In the genomic region with DNA sequence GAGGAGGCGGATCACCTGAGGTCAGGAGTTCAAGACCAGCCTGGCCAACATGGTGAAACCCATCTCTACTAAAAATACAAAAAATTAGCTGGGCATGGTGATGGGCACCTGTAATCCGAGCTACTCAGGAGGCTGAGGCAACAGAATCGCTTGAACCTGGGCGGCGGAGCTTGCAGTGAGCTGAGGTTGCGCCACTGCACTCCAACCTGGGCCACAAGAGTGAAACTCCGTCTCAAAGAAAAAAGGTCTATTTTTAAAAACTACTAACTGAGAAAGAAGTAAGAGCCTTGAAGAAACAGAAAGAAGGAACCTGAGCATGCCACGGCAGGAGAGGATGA, we compare ENCODE assay signal across 8 cellular contexts.
DNase-seq lines count a peak whose midpoint lies in the region; ATAC-seq, FAIRE-seq and TF ChIP-seq lines count a peak whose summit lies in the region.
"Not testable (repeated sequence)": the region's sequence is repeated elsewhere in the genome, so short reads cannot be mapped to it uniquely, and the experiment has no call there.

No MANE protein-coding gene starts in this region.

- not testable (repeated sequence) for H2BK15ac ChIP-seq in mesenchymal stem cell (ENCODE audit: low read depth, poor library complexity, severe bottlenecking)

- peak overlapping the region; percentile 83 for H3K27ac Mint-ChIP-seq in activated T-helper 17 cell treated with anti-CD3 and anti-CD28 coated beads, Interleukin-2, amount 50 U/mL, for 72 hours
- H3K27ac Mint-ChIP-seq in stimulated activated naive CD8-positive, alpha-beta T cell treated with anti-CD3 and anti-CD28 coated beads, Interleukin-15, Interleukin-2, amounts not matched to agents 100 ng/mL and 50 ng/mL, for 24 hours: peak overlapping the region; percentile 73

- not testable (repeated sequence) for H3K9me1 ChIP-seq in endothelial cell of umbilical vein (replicated peaks; ENCODE audit: control insufficient read depth, extremely low read depth, insufficient read depth, low read length)

- peak; percentile 39 for DNase-seq in GM12864 (ENCODE audit: low read depth)
- not testable (repeated sequence) for DNase-seq in SK-N-SH; endothelial cell of umbilical vein (ENCODE audit: low read depth, low spot score); mesenchymal stem cell

- POLR2A ChIA-PET in SK-N-SH (lab: Yijun Ruan, JAX): not testable (repeated sequence)
- POLR2A ChIA-PET in endothelial cell of umbilical vein (lab: Charles Lee): interaction anchor here (1.0 kb wide), 1 partner anchor 96 kb away, joined by 5 read pairs; no protein-coding TSS in a partner anchor

- H4K91ac ChIP-seq in mesenchymal stem cell (ENCODE audit: low read length): not testable (repeated sequence)

- not testable (repeated sequence) for H2AFZ ChIP-seq in SK-N-SH (ENCODE audit: low read depth); endothelial cell of umbilical vein (ENCODE audit: low read depth, low read length); mesenchymal stem cell (ENCODE audit: low read depth, low read length)

- not testable (repeated sequence) for H4K20me1 ChIP-seq in SK-N-SH (ENCODE audit: insufficient read depth); endothelial cell of umbilical vein (replicated peaks; ENCODE audit: control insufficient read depth, extremely low read depth, insufficient read depth, low read length)

- peaks cover 14% of the 10 kb centered on the region for H3F3A ChIP-seq in SK-N-SH (replicated peaks; ENCODE audit: insufficient read depth)

- H3K9me2 ChIP-seq in SK-N-SH: not testable (repeated sequence)

- not testable (repeated sequence) for TF ChIP-seq POLR2A in endothelial cell of umbilical vein (IDR thresholded peaks at IDR 0.05; ENCODE audit: low read depth, low read length)

- peak; percentile 33 for ATAC-seq in GM21390 (IDR thresholded peaks at IDR 0.05; ENCODE audit: unreplicated experiment)
- ATAC-seq in HG02870 (IDR thresholded peaks at IDR 0.05; ENCODE audit: unreplicated experiment): peak; percentile 38
- not testable (repeated sequence) for ATAC-seq in activated T-helper 17 cell treated with anti-CD3 and anti-CD28 coated beads, Interleukin-2, amount 50 U/mL, for 72 hours (replicated peaks)

- TSS peak; percentile 46 for BruUV-seq in endothelial cell of umbilical vein (replicated peaks; lab: Mats Ljungman, UMichigan)

- not testable (repeated sequence) for H3K27me3 ChIP-seq in SK-N-SH (ENCODE audit: insufficient read depth); endothelial cell of umbilical vein (ENCODE audit: control insufficient read depth in 2 of 2, insufficient read depth in 2 of 2, low read length in 2 of 2)
- H3K27me3 ChIP-seq in mesenchymal stem cell (ENCODE audit: control insufficient read depth in 1 of 2, insufficient read depth in 1 of 2, low read length in 2 of 2): peaks cover under 1 to 54% of the 10 kb centered on the region in 2 experiments

- H2BK120ac ChIP-seq in mesenchymal stem cell (ENCODE audit: low read depth, low read length): not testable (repeated sequence)

- peak overlapping the region; percentile 33 for H4K8ac ChIP-seq in mesenchymal stem cell (ENCODE audit: low read length)

- TF ChIP-seq EP300 in SK-N-SH (IDR thresholded peaks at IDR 0.05; ENCODE audit: borderline replicate concordance in 1 of 2, low read depth in 1 of 2, low read length in 1 of 2): not testable (repeated sequence)

- peak overlapping the region in 1 of 2 experiments; percentile 79; a peak in 2 of 4 replicates for H3K27ac ChIP-seq in SK-N-SH (ENCODE audit: low read depth in 2 of 2, low read length in 1 of 2)
- peak overlapping the region; percentile 86 for H3K27ac ChIP-seq in endothelial cell of umbilical vein (ENCODE audit: insufficient read depth, low read depth, low read length)
- peak overlapping the region; percentile 92 for H3K27ac ChIP-seq in mesenchymal stem cell (ENCODE audit: low read length, poor library complexity, severe bottlenecking)

- 88% methylated on average over 8 of the region's 8 CpGs for whole genome bisulfite sequencing in SK-N-SH (ENCODE audit: low lambda C conversion rate)
- WGBS in mesenchymal stem cell: 95% methylated on average over 8 of the region's 8 CpGs

- not testable (repeated sequence) for H3K9me3 ChIP-seq in SK-N-SH; endothelial cell of umbilical vein (replicated peaks; ENCODE audit: control insufficient read depth, insufficient read depth, low read length); mesenchymal stem cell (ENCODE audit: control insufficient read depth, low read length)

- H3K4ac ChIP-seq in mesenchymal stem cell (ENCODE audit: low read depth in 1 of 2, low read length in 2 of 2): not testable (repeated sequence)

- H3K27me3 Mint-ChIP-seq in activated T-helper 17 cell treated with anti-CD3 and anti-CD28 coated beads, Interleukin-2, amount 50 U/mL, for 72 hours: peaks cover 27% of the 10 kb centered on the region
- H3K27me3 Mint-ChIP-seq in stimulated activated naive CD8-positive, alpha-beta T cell treated with anti-CD3 and anti-CD28 coated beads, Interleukin-15, Interleukin-2, amounts not matched to agents 100 ng/mL and 50 ng/mL, for 24 hours: not testable (repeated sequence)

- not testable (repeated sequence) for FAIRE-seq in endothelial cell of umbilical vein (lab: Jason Lieb, UNC)

- not testable (repeated sequence) for TF ChIP-seq RAD21 in SK-N-SH (IDR thresholded peaks at IDR 0.05; ENCODE audit: low read length)

- not testable (repeated sequence) for TF ChIP-seq CTCF in GM12864 (IDR thresholded peaks at IDR 0.05; ENCODE audit: low read depth, low read length, missing control alignments); SK-N-SH (IDR thresholded peaks at IDR 0.05); endothelial cell of umbilical vein (IDR thresholded peaks at IDR 0.05; ENCODE audit: extremely low read depth in 1 of 2, insufficient read depth in 1 of 2, low read depth in 1 of 2, low read length in 2 of 2)

- H2BK12ac ChIP-seq in mesenchymal stem cell (ENCODE audit: low read length in 2 of 2): not testable (repeated sequence)

- H3K23ac ChIP-seq in mesenchymal stem cell (ENCODE audit: low read length in 2 of 2): not testable (repeated sequence)

- peak overlapping the region; percentile 21 for H2AK5ac ChIP-seq in mesenchymal stem cell (ENCODE audit: low read length, severe bottlenecking)

- H3K9me3 Mint-ChIP-seq in activated T-helper 17 cell treated with anti-CD3 and anti-CD28 coated beads, Interleukin-2, amount 50 U/mL, for 72 hours; stimulated activated naive CD8-positive, alpha-beta T cell treated with anti-CD3 and anti-CD28 coated beads, Interleukin-15, Interleukin-2, amounts not matched to agents 100 ng/mL and 50 ng/mL, for 24 hours: not testable (repeated sequence)

- intact Hi-C loops in endothelial cell of umbilical vein (cut with micrococcal nuclease): loop anchor here (1.0 to 5.0 kb wide), 4 partner anchors 12 to 97 kb away; a partner anchor contains a TSS

- H3K14ac ChIP-seq in mesenchymal stem cell (ENCODE audit: low read length in 2 of 2): not testable (repeated sequence)

- H3K79me2 ChIP-seq in SK-N-SH (ENCODE audit: insufficient read depth); endothelial cell of umbilical vein (ENCODE audit: control insufficient read depth, insufficient read depth, low read length): not testable (repeated sequence)

- dilution Hi-C loops in endothelial cell of umbilical vein (cut with MboI; ENCODE audit: extremely low pct_ligation_motif_present, low sequenced_read_pairs): not testable (repeated sequence)

- H3K79me1 ChIP-seq in mesenchymal stem cell (replicated peaks; ENCODE audit: low read length, poor library complexity, severe bottlenecking): not testable (repeated sequence)

- not testable (repeated sequence) for H3K36me3 ChIP-seq in SK-N-SH (replicated peaks in 1 of 2; ENCODE audit: control insufficient read depth in 1 of 2, insufficient read depth in 2 of 2, low read length in 1 of 2); endothelial cell of umbilical vein (ENCODE audit: control insufficient read depth in 2 of 2, extremely low read depth in 1 of 2, insufficient read depth in 2 of 2, low read length in 2 of 2); mesenchymal stem cell (ENCODE audit: control insufficient read depth in 1 of 2, insufficient read depth in 2 of 2, low read depth in 1 of 2, low read length in 2 of 2)

- H3K4me3 Mint-ChIP-seq in activated T-helper 17 cell treated with anti-CD3 and anti-CD28 coated beads, Interleukin-2, amount 50 U/mL, for 72 hours: peak overlapping the region; percentile 45
- H3K4me3 Mint-ChIP-seq in stimulated activated naive CD8-positive, alpha-beta T cell treated with anti-CD3 and anti-CD28 coated beads, Interleukin-15, Interleukin-2, amounts not matched to agents 100 ng/mL and 50 ng/mL, for 24 hours: not testable (repeated sequence)

- H3K9ac ChIP-seq in SK-N-SH (peak overlapping the region; percentile 29; the same call in 1 of the 2 replicates), endothelial cell of umbilical vein (replicated peaks; ENCODE audit: extremely low read depth, insufficient read depth, low read length) (peak overlapping the region; percentile 40), mesenchymal stem cell (ENCODE audit: low read length) (peak overlapping the region; percentile 6)

- H3K36me3 Mint-ChIP-seq in activated T-helper 17 cell treated with anti-CD3 and anti-CD28 coated beads, Interleukin-2, amount 50 U/mL, for 72 hours (ENCODE audit: low read depth); stimulated activated naive CD8-positive, alpha-beta T cell treated with anti-CD3 and anti-CD28 coated beads, Interleukin-15, Interleukin-2, amounts not matched to agents 100 ng/mL and 50 ng/mL, for 24 hours (ENCODE audit: low read depth): not testable (repeated sequence)

- peak overlapping the region; percentile 6 for H3K4me3 ChIP-seq in GM12864 (ENCODE audit: low read depth, low read length)
- H3K4me3 ChIP-seq in SK-N-SH (ENCODE audit: low read depth in 2 of 2, low read length in 1 of 2); endothelial cell of umbilical vein (replicated peaks in 1 of 3; ENCODE audit: insufficient read depth in 1 of 3, low read depth in 1 of 3, low read length in 3 of 3); mesenchymal stem cell (ENCODE audit: insufficient read depth in 1 of 2, low read depth in 1 of 2, low read length in 2 of 2): not testable (repeated sequence)

- CTCF ChIA-PET in SK-N-SH (lab: Yijun Ruan, JAX) (interaction anchor here (1.2 to 1.5 kb wide), 2 partner anchors 13 to 137 kb away, joined by 3 to 5 read pairs; no protein-coding TSS in a partner anchor), endothelial cell of umbilical vein (lab: Charles Lee) (interaction anchor here (0.9 to 2.0 kb wide), 10 partner anchors 12 to 137 kb away, joined by 3 to 16 read pairs (median 4); a partner anchor contains a TSS)

- H3K4me1 ChIP-seq in SK-N-SH (ENCODE audit: control insufficient read depth in 1 of 2, insufficient read depth in 2 of 2, low read depth in 1 of 2, low read length in 1 of 2) (peaks cover 11 to 16% of the 10 kb centered on the region in 2 experiments; a peak in 2 of 4 replicates), endothelial cell of umbilical vein (ENCODE audit: control insufficient read depth, extremely low read depth, insufficient read depth, low read length) (peaks cover 33% of the 10 kb centered on the region), mesenchymal stem cell (ENCODE audit: control insufficient read depth, insufficient read depth, low read depth, low read length) (peaks cover 18% of the 10 kb centered on the region)

- H2BK5ac ChIP-seq in mesenchymal stem cell (ENCODE audit: low read depth, low read length, poor library complexity, severe bottlenecking): peak overlapping the region; percentile 84

- peaks cover 30% of the 10 kb centered on the region for H3K4me1 Mint-ChIP-seq in activated T-helper 17 cell treated with anti-CD3 and anti-CD28 coated beads, Interleukin-2, amount 50 U/mL, for 72 hours
- H3K4me1 Mint-ChIP-seq in stimulated activated naive CD8-positive, alpha-beta T cell treated with anti-CD3 and anti-CD28 coated beads, Interleukin-15, Interleukin-2, amounts not matched to agents 100 ng/mL and 50 ng/mL, for 24 hours (ENCODE audit: low read depth): peaks cover 39% of the 10 kb centered on the region

- not testable (repeated sequence) for H3K18ac ChIP-seq in mesenchymal stem cell (ENCODE audit: low read depth in 1 of 2, low read length in 2 of 2)

- H3K4me2 ChIP-seq in SK-N-SH; endothelial cell of umbilical vein (ENCODE audit: insufficient read depth, low read length); mesenchymal stem cell (ENCODE audit: low read length, poor library complexity, severe bottlenecking): not testable (repeated sequence)
